ENCODE assay signal across 1 cellular context in genomic region chr21:46324390-46325072, GRCh38.
TF ChIP-seq lines count a peak whose summit lies in the region.

No MANE protein-coding gene starts in this region.

TF ChIP-seq in K562, 482 proteins besides CTCF, POLR2A, EP300 and RAD21 (continued from another document and continues in another):
- TF ChIP-seq, protein P1, sequence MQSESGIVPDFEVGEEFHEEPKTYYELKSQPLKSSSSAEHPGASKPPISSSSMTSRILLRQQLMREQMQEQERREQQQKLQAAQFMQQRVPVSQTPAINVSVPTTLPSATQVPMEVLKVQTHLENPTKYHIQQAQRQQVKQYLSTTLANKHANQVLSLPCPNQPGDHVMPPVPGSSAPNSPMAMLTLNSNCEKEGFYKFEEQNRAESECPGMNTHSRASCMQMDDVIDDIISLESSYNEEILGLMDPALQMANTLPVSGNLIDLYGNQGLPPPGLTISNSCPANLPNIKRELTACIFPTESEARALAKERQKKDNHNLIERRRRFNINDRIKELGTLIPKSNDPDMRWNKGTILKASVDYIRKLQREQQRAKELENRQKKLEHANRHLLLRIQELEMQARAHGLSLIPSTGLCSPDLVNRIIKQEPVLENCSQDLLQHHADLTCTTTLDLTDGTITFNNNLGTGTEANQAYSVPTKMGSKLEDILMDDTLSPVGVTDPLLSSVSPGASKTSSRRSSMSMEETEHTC (IDR thresholded peaks at IDR 0.05): no peak
- TF ChIP-seq MYC (IDR thresholded peaks at IDR 0.05; ENCODE audit: low read depth, low read length): no peak; the same call in 1 of the 2 replicates
- no peak for TF ChIP-seq MYC (CRISPR knock-in tag; IDR thresholded peaks at IDR 0.05; ENCODE audit: borderline replicate concordance, low read depth)
- TF ChIP-seq ZNF217 (CRISPR knock-in tag; IDR thresholded peaks at IDR 0.05): no peak
- no peak for TF ChIP-seq FOXK2 (conservative IDR thresholded peaks at IDR 0.05 in 1 of 2, IDR thresholded peaks at IDR 0.05 in 1 of 2; ENCODE audit: low read depth in 2 of 2)
- peak; percentile 76 for TF ChIP-seq FUS (optimal IDR thresholded peaks at IDR 0.05; ENCODE audit: low read depth, low read length)
- no peak for TF ChIP-seq SOX6 (IDR thresholded peaks at IDR 0.05)
- no peak for TF ChIP-seq OTX1 (CRISPR knock-in tag; IDR thresholded peaks at IDR 0.05)
- no peak for TF ChIP-seq BRCA1 (IDR thresholded peaks at IDR 0.05)
- TF ChIP-seq BRCA1 (CRISPR knock-in tag; IDR thresholded peaks at IDR 0.05): no peak
- no peak for TF ChIP-seq ZBTB17 (CRISPR knock-in tag; IDR thresholded peaks at IDR 0.05)
- TF ChIP-seq ELF1 (tag; IDR thresholded peaks at IDR 0.05): no peak
- no peak for TF ChIP-seq ZNF589 (CRISPR knock-in tag; IDR thresholded peaks at IDR 0.05; ENCODE audit: low read depth)
- TF ChIP-seq FOXO4 (CRISPR knock-in tag; IDR thresholded peaks at IDR 0.05): no peak
- no peak for TF ChIP-seq HMGXB4 (CRISPR knock-in tag; IDR thresholded peaks at IDR 0.05)
- no peak; the same call in none of the 2 replicates for TF ChIP-seq MTA3 (IDR thresholded peaks at IDR 0.05; ENCODE audit: borderline replicate concordance)
- TF ChIP-seq TAF15 (IDR thresholded peaks at IDR 0.05; ENCODE audit: low read depth, low read length): no peak
- no peak for TF ChIP-seq RFX5 (IDR thresholded peaks at IDR 0.05; ENCODE audit: low read depth, low read length)
- TF ChIP-seq JUND (IDR thresholded peaks at IDR 0.05; ENCODE audit: borderline replicate concordance, low read depth, low read length): no peak
- TF ChIP-seq JUND (tag; IDR thresholded peaks at IDR 0.05; ENCODE audit: borderline replicate concordance, low read depth, low read length): no peak
- no peak for TF ChIP-seq GTF2A2 (tag; IDR thresholded peaks at IDR 0.05)
- no peak for TF ChIP-seq ETS2 (tag; IDR thresholded peaks at IDR 0.05; ENCODE audit: borderline replicate concordance, poor library complexity, severe bottlenecking)
- TF ChIP-seq TCFL5 (CRISPR knock-in tag; conservative IDR thresholded peaks at IDR 0.05): no peak
- TF ChIP-seq ZNF143 (CRISPR knock-in tag; IDR thresholded peaks at IDR 0.05): no peak
- peak; percentile 46; the same call in 1 of the 2 replicates for TF ChIP-seq PML (IDR thresholded peaks at IDR 0.05; ENCODE audit: low read length)
- no peak for TF ChIP-seq ZBTB43 (CRISPR knock-in tag; IDR thresholded peaks at IDR 0.05)
- TF ChIP-seq BRF1 (IDR thresholded peaks at IDR 0.05; ENCODE audit: borderline replicate concordance, extremely low read depth, insufficient read length): no peak
- TF ChIP-seq NFYB (IDR thresholded peaks at IDR 0.05; ENCODE audit: extremely low read depth, insufficient read length): no peak
- no peak for TF ChIP-seq SMAD1 (IDR thresholded peaks at IDR 0.05; ENCODE audit: low read depth, low read length, partially characterized antibody)
- TF ChIP-seq CHD1 (IDR thresholded peaks at IDR 0.05; ENCODE audit: low read length): peak; percentile 45
- no peak for TF ChIP-seq KHSRP (IDR thresholded peaks at IDR 0.05)
- no peak for TF ChIP-seq SMARCE1 (IDR thresholded peaks at IDR 0.05)
- TF ChIP-seq, protein P2, sequence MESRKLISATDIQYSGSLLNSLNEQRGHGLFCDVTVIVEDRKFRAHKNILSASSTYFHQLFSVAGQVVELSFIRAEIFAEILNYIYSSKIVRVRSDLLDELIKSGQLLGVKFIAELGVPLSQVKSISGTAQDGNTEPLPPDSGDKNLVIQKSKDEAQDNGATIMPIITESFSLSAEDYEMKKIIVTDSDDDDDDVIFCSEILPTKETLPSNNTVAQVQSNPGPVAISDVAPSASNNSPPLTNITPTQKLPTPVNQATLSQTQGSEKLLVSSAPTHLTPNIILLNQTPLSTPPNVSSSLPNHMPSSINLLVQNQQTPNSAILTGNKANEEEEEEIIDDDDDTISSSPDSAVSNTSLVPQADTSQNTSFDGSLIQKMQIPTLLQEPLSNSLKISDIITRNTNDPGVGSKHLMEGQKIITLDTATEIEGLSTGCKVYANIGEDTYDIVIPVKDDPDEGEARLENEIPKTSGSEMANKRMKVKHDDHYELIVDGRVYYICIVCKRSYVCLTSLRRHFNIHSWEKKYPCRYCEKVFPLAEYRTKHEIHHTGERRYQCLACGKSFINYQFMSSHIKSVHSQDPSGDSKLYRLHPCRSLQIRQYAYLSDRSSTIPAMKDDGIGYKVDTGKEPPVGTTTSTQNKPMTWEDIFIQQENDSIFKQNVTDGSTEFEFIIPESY (CRISPR knock-in tag; IDR thresholded peaks at IDR 0.05): no peak; the same call in 1 of the 2 replicates
- TF ChIP-seq ZBTB9 (CRISPR knock-in tag; IDR thresholded peaks at IDR 0.05): no peak; the same call in 1 of the 2 replicates
- no peak for TF ChIP-seq RBM15 (IDR thresholded peaks at IDR 0.05; ENCODE audit: insufficient read depth, low read length)
- TF ChIP-seq CREBBP (IDR thresholded peaks at IDR 0.05; ENCODE audit: low read depth, low read length): no peak
- no peak for TF ChIP-seq LARP7 (IDR thresholded peaks at IDR 0.05)
- TF ChIP-seq POLR3G (IDR thresholded peaks at IDR 0.05; ENCODE audit: extremely low read depth, insufficient read length, insufficient replicate concordance): no peak
- TF ChIP-seq NRF1 (conservative IDR thresholded peaks at IDR 0.05 in 1 of 2, IDR thresholded peaks at IDR 0.05 in 1 of 2): no peak
- no peak for TF ChIP-seq SETDB1 (IDR thresholded peaks at IDR 0.05; ENCODE audit: low read length)
- no peak for TF ChIP-seq NFATC3 (IDR thresholded peaks at IDR 0.05)
- TF ChIP-seq HMG20B (CRISPR knock-in tag; IDR thresholded peaks at IDR 0.05): no peak
- TF ChIP-seq ELK3 (CRISPR knock-in tag; IDR thresholded peaks at IDR 0.05): no peak
- TF ChIP-seq CHD2 (IDR thresholded peaks at IDR 0.05; ENCODE audit: low read depth, low read length): peak; percentile 27; the same call in 1 of the 2 replicates
- TF ChIP-seq ZC3H11A (IDR thresholded peaks at IDR 0.05; ENCODE audit: low read depth, low read length): no peak
- TF ChIP-seq MECOM (CRISPR knock-in tag; IDR thresholded peaks at IDR 0.05): no peak
- TF ChIP-seq ZNF311 (CRISPR knock-in tag; IDR thresholded peaks at IDR 0.05): no peak
- TF ChIP-seq BRD9 (IDR thresholded peaks at IDR 0.05; ENCODE audit: low read depth, partially characterized antibody): no peak
- peak; percentile 77; the same call in 1 of the 2 replicates for TF ChIP-seq ZNF175 (CRISPR knock-in tag; IDR thresholded peaks at IDR 0.05; ENCODE audit: low read depth)
- peak; percentile 96; the same call in 1 of the 2 replicates for TF ChIP-seq TGIF2 (CRISPR knock-in tag; IDR thresholded peaks at IDR 0.05)
- no peak for TF ChIP-seq DDX20 (tag; IDR thresholded peaks at IDR 0.05; ENCODE audit: low read depth)
- TF ChIP-seq TSC22D4 (tag; IDR thresholded peaks at IDR 0.05): no peak
- TF ChIP-seq GATAD2B (IDR thresholded peaks at IDR 0.05; ENCODE audit: borderline replicate concordance): peak; percentile 33; the same call in 1 of the 2 replicates
- no peak for TF ChIP-seq ARID2 (IDR thresholded peaks at IDR 0.05)
- TF ChIP-seq SMARCA5 (IDR thresholded peaks at IDR 0.05): no peak
- no peak; the same call in 1 of the 2 replicates for TF ChIP-seq MXI1 (IDR thresholded peaks at IDR 0.05; ENCODE audit: low read depth, low read length)
- no peak for TF ChIP-seq ZBTB2 (IDR thresholded peaks at IDR 0.05)
- TF ChIP-seq FOXA1 (IDR thresholded peaks at IDR 0.05; ENCODE audit: borderline replicate concordance): no peak
- TF ChIP-seq ZNF644 (tag; IDR thresholded peaks at IDR 0.05; ENCODE audit: low read depth): no peak
- TF ChIP-seq, protein P3, sequence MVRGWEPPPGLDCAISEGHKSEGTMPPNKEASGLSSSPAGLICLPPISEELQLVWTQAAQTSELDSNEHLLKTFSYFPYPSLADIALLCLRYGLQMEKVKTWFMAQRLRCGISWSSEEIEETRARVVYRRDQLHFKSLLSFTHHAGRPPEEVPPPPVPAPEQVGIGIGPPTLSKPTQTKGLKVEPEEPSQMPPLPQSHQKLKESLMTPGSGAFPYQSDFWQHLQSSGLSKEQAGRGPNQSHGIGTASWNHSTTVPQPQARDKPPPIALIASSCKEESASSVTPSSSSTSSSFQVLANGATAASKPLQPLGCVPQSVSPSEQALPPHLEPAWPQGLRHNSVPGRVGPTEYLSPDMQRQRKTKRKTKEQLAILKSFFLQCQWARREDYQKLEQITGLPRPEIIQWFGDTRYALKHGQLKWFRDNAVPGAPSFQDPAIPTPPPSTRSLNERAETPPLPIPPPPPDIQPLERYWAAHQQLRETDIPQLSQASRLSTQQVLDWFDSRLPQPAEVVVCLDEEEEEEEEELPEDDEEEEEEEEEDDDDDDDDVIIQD (CRISPR knock-in tag; IDR thresholded peaks at IDR 0.05): no peak
- TF ChIP-seq, protein P4, sequence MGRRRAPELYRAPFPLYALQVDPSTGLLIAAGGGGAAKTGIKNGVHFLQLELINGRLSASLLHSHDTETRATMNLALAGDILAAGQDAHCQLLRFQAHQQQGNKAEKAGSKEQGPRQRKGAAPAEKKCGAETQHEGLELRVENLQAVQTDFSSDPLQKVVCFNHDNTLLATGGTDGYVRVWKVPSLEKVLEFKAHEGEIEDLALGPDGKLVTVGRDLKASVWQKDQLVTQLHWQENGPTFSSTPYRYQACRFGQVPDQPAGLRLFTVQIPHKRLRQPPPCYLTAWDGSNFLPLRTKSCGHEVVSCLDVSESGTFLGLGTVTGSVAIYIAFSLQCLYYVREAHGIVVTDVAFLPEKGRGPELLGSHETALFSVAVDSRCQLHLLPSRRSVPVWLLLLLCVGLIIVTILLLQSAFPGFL (CRISPR knock-in tag; IDR thresholded peaks at IDR 0.05): 0 out of 2 replicates have a peak, but pooled peaks have one; percentile 66
- no peak for TF ChIP-seq CREB1 (IDR thresholded peaks at IDR 0.05)
- peak; percentile 57; the same call in 1 of the 2 replicates for TF ChIP-seq CREB1 (CRISPR knock-in tag; IDR thresholded peaks at IDR 0.05)
- TF ChIP-seq CHD4 (IDR thresholded peaks at IDR 0.05; ENCODE audit: insufficient read depth, insufficient replicate concordance, low read depth, low read length, poor library complexity, severe bottlenecking): no peak
- TF ChIP-seq, protein P5, sequence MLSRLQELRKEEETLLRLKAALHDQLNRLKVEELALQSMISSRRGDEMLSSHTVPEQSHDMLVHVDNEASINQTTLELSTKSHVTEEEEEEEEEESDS (CRISPR knock-in tag; IDR thresholded peaks at IDR 0.05): no peak
- no peak for TF ChIP-seq HSF4 (CRISPR knock-in tag; IDR thresholded peaks at IDR 0.05; ENCODE audit: borderline replicate concordance)
